ENCODE assay signal across 9 cellular contexts in genomic region chr2:46131-46470, GRCh38. TPM values are rescaled to one million over a fixed set of nuclear protein-coding genes. Genes with fewer than 3 reads are reported as not detected.
DNase-seq lines count a peak whose midpoint lies in the region; ATAC-seq and TF ChIP-seq lines count a peak whose summit lies in the region.
"Had no signal": no experiment of that assay in that cellular context is flagged by ENCODE, and none has a peak within 500 bp of the region (broad histone marks: within the 10 kb centered on the region; RNA-seq: fewer than 3 reads in every experiment).

No MANE protein-coding gene starts in this region.

- H3K9me3 ChIP-seq in naive thymus-derived CD4-positive, alpha-beta T cell (ENCODE audit: control insufficient read depth in 2 of 3, low read length in 3 of 3): no peaks in the 10 kb centered on the region
- no peaks in the 10 kb centered on the region for H3K9me3 ChIP-seq in aorta (ENCODE audit: control insufficient read depth, low read length)

- intact Hi-C loops in naive thymus-derived CD4-positive, alpha-beta T cell (cut with micrococcal nuclease): no loop called here
- intact Hi-C loops in aorta (cut with DNase I): no loop called here

- no peak overlapping the region for H3K27ac Mint-ChIP-seq in activated naive CD4-positive, alpha-beta T cell treated with anti-CD3 and anti-CD28 coated beads, Interleukin-2, amount 50 U/mL, for 72 hours
- no peak overlapping the region for H3K27ac Mint-ChIP-seq in naive thymus-derived CD4-positive, alpha-beta T cell

- peaks cover 3 to 24% (median 17%) of the 10 kb centered on the region in 7 donors for H3K4me1 Mint-ChIP-seq in naive thymus-derived CD4-positive, alpha-beta T cell

- H3K27me3 ChIP-seq in naive thymus-derived CD4-positive, alpha-beta T cell (ENCODE audit: control insufficient read depth in 2 of 2, insufficient read depth in 2 of 2, low read length in 2 of 2): no peaks in the 10 kb centered on the region
- H3K27me3 ChIP-seq in aorta (ENCODE audit: control insufficient read depth in 1 of 2, insufficient read depth in 2 of 2, low read length in 1 of 2): no peaks in the 10 kb centered on the region

- peak overlapping the region; percentile 64 for H3K4me3 ChIP-seq in epithelial cell of esophagus (ENCODE audit: low read length)
- peak overlapping the region; percentile 10 for H3K4me3 ChIP-seq in naive thymus-derived CD4-positive, alpha-beta T cell (ENCODE audit: low read length)
- peak overlapping the region; percentile 72 to 86 for H3K4me3 ChIP-seq in aorta (ENCODE audit: low read length in 2 of 2)

- H3K9me3 Mint-ChIP-seq in activated naive CD4-positive, alpha-beta T cell treated with anti-CD3 and anti-CD28 coated beads, Interleukin-2, amount 50 U/mL, for 72 hours: no peaks in the 10 kb centered on the region
- H3K9me3 Mint-ChIP-seq in naive thymus-derived CD4-positive, alpha-beta T cell: no peaks in the 10 kb centered on the region

- POLR2A ChIA-PET in naive thymus-derived CD4-positive, alpha-beta T cell (lab: Charles Lee): no interaction called here

- 1 to 2% methylated on average over 48 to 52 of the region's 52 CpGs for WGBS in aorta, 2 donors

- DNase-seq in activated naive CD4-positive, alpha-beta T cell treated with anti-CD3 and anti-CD28 coated beads, Interleukin-2, amount 50 U/mL, for 72 hours (ENCODE audit: low spot score in 2 of 2): no peak
- DNase-seq in activated naive CD4-positive, alpha-beta T cell treated with anti-CD3 and anti-CD28 coated beads, Interleukin-2, amount 50 U/mL, for 16 hours: no peak
- DNase-seq in epithelial cell of esophagus (ENCODE audit: low read depth) (no peak), aorta (no peak), NCI-H187 (lab: John Stamatoyannopoulos, UW) (no peak), anterior cingulate cortex (lab: John Stamatoyannopoulos, UW) (no peak)
- peak in 1 of 9 donors; percentile 11 for DNase-seq in naive thymus-derived CD4-positive, alpha-beta T cell
- DNase-seq in stimulated activated naive CD4-positive, alpha-beta T cell (lab: John Stamatoyannopoulos, UW): no peak

- H3K27ac ChIP-seq in naive thymus-derived CD4-positive, alpha-beta T cell (ENCODE audit: low read depth, low read length): no peak overlapping the region
- no peak overlapping the region for H3K27ac ChIP-seq in aorta (ENCODE audit: low read depth in 1 of 2, low read length in 2 of 2)

- CTCF ChIA-PET in naive thymus-derived CD4-positive, alpha-beta T cell (lab: Charles Lee): no interaction called here

- peak overlapping the region in 6 of 10 donors; percentile 49 to 92 (median 60) for H3K4me3 Mint-ChIP-seq in naive thymus-derived CD4-positive, alpha-beta T cell

- peaks cover 0 to 4% of the 10 kb centered on the region in 2 donors for H3K4me1 ChIP-seq in naive thymus-derived CD4-positive, alpha-beta T cell (ENCODE audit: control insufficient read depth in 2 of 2, insufficient read depth in 2 of 2, low read length in 2 of 2)
- H3K4me1 ChIP-seq in aorta (ENCODE audit: control insufficient read depth in 1 of 2, insufficient read depth in 2 of 2, low read length in 2 of 2): peaks cover 0 to 2% of the 10 kb centered on the region in 2 donors

- no peak for TF ChIP-seq CTCF in epithelial cell of esophagus (IDR thresholded peaks at IDR 0.05; ENCODE audit: insufficient read depth, low read depth, low read length, missing control alignments)

- peaks cover 21 to 65% (median 44%) of the 10 kb centered on the region in 5 donors for H3K27me3 Mint-ChIP-seq in naive thymus-derived CD4-positive, alpha-beta T cell

- H3K36me3 ChIP-seq in naive thymus-derived CD4-positive, alpha-beta T cell (ENCODE audit: control insufficient read depth in 2 of 3, insufficient read depth in 3 of 3, low read length in 3 of 3): no peaks in the 10 kb centered on the region
- H3K36me3 ChIP-seq in aorta (ENCODE audit: control insufficient read depth in 1 of 2, insufficient read depth in 2 of 2, low read length in 1 of 2): no peaks in the 10 kb centered on the region

- peaks cover 4 to 11% of the 10 kb centered on the region in 2 donors for H3K36me3 Mint-ChIP-seq in activated naive CD4-positive, alpha-beta T cell treated with anti-CD3 and anti-CD28 coated beads, Interleukin-2, amount 50 U/mL, for 72 hours
- peaks cover 0 to 4% (median 2%) of the 10 kb centered on the region in 5 donors for H3K36me3 Mint-ChIP-seq in naive thymus-derived CD4-positive, alpha-beta T cell

- peak; percentile 14 to 47 for ATAC-seq in activated naive CD4-positive, alpha-beta T cell treated with anti-CD3 and anti-CD28 coated beads, Interleukin-2, amount 50 U/mL, for 72 hours
- no peak for ATAC-seq in naive thymus-derived CD4-positive, alpha-beta T cell
- ATAC-seq in aorta (ENCODE audit: low FRiP score): peak; percentile 21

RNA-seq across cellular contexts. Expression of gene FAM110C, which starts 0.2 kb away (rescaled TPM):
- 1 to 10 TPM in 1 of 2 donors, under 1 TPM in 1; 0.48 to 2.1 TPM for total RNA-seq in activated naive CD4-positive, alpha-beta T cell treated with anti-CD3 and anti-CD28 coated beads, Interleukin-2, amount 50 U/mL, for 72 hours
- total RNA-seq in naive thymus-derived CD4-positive, alpha-beta T cell: 1 to 10 TPM in 1 of 5 experiments, under 1 TPM in 3, not detected in 1; 0.11 to 1.5 (median 0.19) TPM
- under 1 TPM in 1 of 2 donors, not detected in 1; 0.06 TPM for polyA plus RNA-seq in naive thymus-derived CD4-positive, alpha-beta T cell
- total RNA-seq in aorta: 1 to 10 TPM; 3.3 to 3.4 TPM
- 1 to 10 TPM in 1 of 2 donors, under 1 TPM in 1; 1.00 to 4.5 TPM for polyA plus RNA-seq in aorta
- polyA plus RNA-seq: BJ had no signal

Comparison
In these comparisons a context has a peak if more than half of its experiments do, and no peak if none do; other contexts are left out.
1. H3K4me3 ChIP-seq: peak in every context shown above with its lines; median percentile 79 in aorta; 64 in epithelial cell of esophagus; 10 in naive thymus-derived CD4-positive, alpha-beta T cell.